In the genomic region with DNA sequence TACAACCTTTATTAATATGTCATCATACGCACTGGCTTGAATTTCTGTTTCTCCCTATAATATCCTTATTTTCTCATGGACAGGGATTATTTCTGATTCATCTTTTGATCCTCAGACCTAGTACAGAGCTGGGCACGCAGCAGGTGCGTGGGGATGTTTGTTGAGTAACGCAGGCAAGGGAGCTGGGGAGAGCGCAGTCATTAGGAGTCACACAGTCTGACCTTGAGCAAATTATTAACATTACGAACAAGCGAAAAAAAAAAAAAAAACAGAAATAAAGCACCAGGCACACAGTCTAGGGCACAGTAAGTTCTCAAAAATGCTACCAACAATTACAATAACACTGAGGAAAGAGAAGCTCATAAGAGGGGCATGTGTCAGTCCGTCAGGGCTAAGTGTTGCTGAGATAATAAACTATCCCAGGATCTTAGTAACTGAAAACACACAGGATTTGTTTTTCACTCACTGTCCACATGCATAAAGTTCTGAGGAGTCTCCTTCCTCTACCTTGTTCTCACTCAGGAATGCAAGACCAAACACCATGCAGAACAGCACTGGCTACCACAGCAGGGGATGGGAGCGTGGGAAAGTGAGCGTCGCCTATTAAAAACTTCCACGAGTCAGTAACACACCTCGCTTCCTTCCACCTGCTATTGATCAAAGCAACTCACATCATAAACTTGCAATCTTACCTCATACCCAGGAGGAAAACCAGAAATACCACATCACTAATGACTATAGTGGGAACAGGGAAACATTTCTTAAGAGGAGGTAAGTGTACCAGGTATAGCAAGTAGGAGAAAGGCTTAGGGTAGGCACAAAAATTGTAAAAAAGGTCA, we compare ENCODE assay signal across 18 cellular contexts. TPM values are rescaled to one million over a fixed set of nuclear protein-coding genes. Genes with fewer than 3 reads are reported as not detected.
"Had no signal": no experiment of that assay in that cellular context is flagged by ENCODE, and none has a peak within 500 bp of the region (broad histone marks: within the 10 kb centered on the region; RNA-seq: fewer than 3 reads in every experiment).

No MANE protein-coding gene starts in this region.

- H3K27me3 ChIP-seq: dorsolateral prefrontal cortex, heart right ventricle, uterus had no signal

- H3K9me3 ChIP-seq: mucosa of descending colon, prostate gland, uterus had no signal

- H3K27ac ChIP-seq: dorsolateral prefrontal cortex, heart right ventricle, prostate gland, uterus had no signal

- DNase-seq: activated CD4-positive, alpha-beta T cell treated with anti-CD3 and anti-CD28 coated beads for 36 hours; activated CD8-positive, alpha-beta memory T cell treated with anti-CD3 and anti-CD28 coated beads, Interleukin-2, amount 50 U/mL, for 4 hours; activated CD8-positive, alpha-beta T cell treated with anti-CD3 and anti-CD28 coated beads for 36 hours; activated naive CD4-positive, alpha-beta T cell; aorta; dorsolateral prefrontal cortex; foreskin melanocyte; heart right ventricle; mucosa of descending colon; natural killer cell; nucleus accumbens; stimulated activated CD4-positive, alpha-beta T cell treated with anti-CD3 and anti-CD28 coated beads, Interleukin-15, amount 100 ng/mL, for 24 hours; stimulated activated CD4-positive, alpha-beta T cell treated with anti-CD3 and anti-CD28 coated beads, Interleukin-4, amount 100 ng/mL, for 24 hours; T-cell; T1000; uterus had no signal

- H3K4me3 ChIP-seq: dorsolateral prefrontal cortex, mucosa of descending colon, prostate gland, uterus had no signal

- H3K4me1 ChIP-seq: prostate gland, uterus had no signal

- ATAC-seq: activated CD4-positive, alpha-beta T cell treated with anti-CD3 and anti-CD28 coated beads for 36 hours; activated CD8-positive, alpha-beta T cell treated with anti-CD3 and anti-CD28 coated beads for 36 hours; mucosa of descending colon; natural killer cell; T-cell had no signal

- FAIRE-seq: bronchial epithelial cell had no signal

- H3K36me3 ChIP-seq: heart right ventricle, prostate gland, uterus had no signal

RNA-seq across cellular contexts. Expression of gene PDE10A, which starts 56.9 kb away (rescaled TPM):
- total RNA-seq: activated CD4-positive, alpha-beta T cell treated with anti-CD3 and anti-CD28 coated beads for 36 hours; activated CD8-positive, alpha-beta T cell treated with anti-CD3 and anti-CD28 coated beads for 36 hours; natural killer cell had no signal
